8 cellular contexts compared by ENCODE assay signal in genomic region chr2:234288974-234289455, GRCh38.
A peak's percentile ranks its signal among the peaks of the same experiment; 100 is the strongest.
DNase-seq lines count a peak whose midpoint lies in the region; ATAC-seq and TF ChIP-seq lines count a peak whose summit lies in the region.

No MANE protein-coding gene starts in this region.

- H3K27ac ChIP-seq in mammary epithelial cell (ENCODE audit: insufficient read depth, low read depth, low read length) (no peak overlapping the region), left lung (peak overlapping the region in 1 of 2 donors; percentile 53)

- DNase-seq in GM12864 (ENCODE audit: low read depth) (no peak), NCI-H1092 (lab: John Stamatoyannopoulos, UW) (peak; percentile 10), UCSD-AML1 (lab: John Stamatoyannopoulos, UW; ENCODE audit: unreplicated experiment) (peak; percentile 58), mammary epithelial cell (peak; percentile 24), left lung (peak; percentile 64 to 79)
- DNase-seq in stimulated activated CD8-positive, alpha-beta memory T cell treated with anti-CD3 and anti-CD28 coated beads, Interleukin-12 subunit alpha, Interleukin-12 subunit beta, amount 100 ng/mL, for 4 hours (ENCODE audit: low read depth) = peak; percentile 33

- H3K9ac ChIP-seq in mammary epithelial cell (ENCODE audit: insufficient read depth, low read length) = no peak overlapping the region

- 59% methylated on average over 11 of the region's 13 CpGs for WGBS in mammary epithelial cell (ENCODE audit: low coverage, missing lambda C conversion rate)

- H3K27me3 ChIP-seq in mammary epithelial cell (ENCODE audit: insufficient read depth, low read length) (no peaks in the 10 kb centered on the region), left lung (no peaks in the 10 kb centered on the region)

- no peak overlapping the region for H2AFZ ChIP-seq in mammary epithelial cell (ENCODE audit: low read depth, low read length)

- intact Hi-C loops in mammary epithelial cell (cut with micrococcal nuclease) (loop anchor here (1.0 to 5.0 kb wide), 7 partner anchors 30 to 312 kb away; no protein-coding TSS in a partner anchor), left lung (cut with DNase I) (no loop called here)

- no peaks in the 10 kb centered on the region for H3K9me3 ChIP-seq in mammary epithelial cell (replicated peaks; ENCODE audit: insufficient read depth, low read length)
- no peaks in the 10 kb centered on the region for H3K9me3 ChIP-seq in left lung

- in situ Hi-C loops in mammary epithelial cell (cut with MboI; ENCODE audit: low sequenced_read_pairs in 2 of 2) = no loop called here

- CTCF ChIA-PET in mammary epithelial cell (lab: Charles Lee; ENCODE audit: low non-redundant PET) = no interaction called here

- no peaks in the 10 kb centered on the region for H3K79me2 ChIP-seq in mammary epithelial cell (ENCODE audit: insufficient read depth, low read length)

- H3K4me1 ChIP-seq in mammary epithelial cell (ENCODE audit: insufficient read depth, low read length) = peaks cover 32% of the 10 kb centered on the region
- peaks cover 0 to 32% of the 10 kb centered on the region in 2 donors for H3K4me1 ChIP-seq in left lung

- no peaks in the 10 kb centered on the region for H4K20me1 ChIP-seq in mammary epithelial cell (ENCODE audit: insufficient read depth, low read length)

- no TSS peak for BruUV-seq in mammary epithelial cell (replicated peaks; lab: Mats Ljungman, UMichigan)

- no peak overlapping the region for H3K4me3 ChIP-seq in GM12864 (ENCODE audit: low read depth, low read length)
- H3K4me3 ChIP-seq in mammary epithelial cell (replicated peaks in 1 of 3; ENCODE audit: insufficient read depth in 1 of 3, low read depth in 2 of 3, low read length in 3 of 3) = no peak overlapping the region
- no peak overlapping the region for H3K4me3 ChIP-seq in left lung

- H3K36me3 ChIP-seq in mammary epithelial cell (ENCODE audit: insufficient read depth, low read length) = no peaks in the 10 kb centered on the region
- H3K36me3 ChIP-seq in left lung = no peaks in the 10 kb centered on the region

- dilution Hi-C loops in mammary epithelial cell (cut with HindIII; ENCODE audit: low sequenced_read_pairs) = no loop called here

- ATAC-seq in left lung (peak; percentile 85), GM21786 (IDR thresholded peaks at IDR 0.05; ENCODE audit: unreplicated experiment) (no peak), HG03280 (IDR thresholded peaks at IDR 0.05; ENCODE audit: unreplicated experiment) (no peak)

- TF ChIP-seq CTCF in GM12864 (IDR thresholded peaks at IDR 0.05; ENCODE audit: low read depth, low read length, missing control alignments) (peak; percentile 87), mammary epithelial cell (conservative IDR thresholded peaks at IDR 0.05 in 1 of 2, IDR thresholded peaks at IDR 0.05 in 1 of 2; ENCODE audit: extremely low read depth in 1 of 2, insufficient read depth in 1 of 2, low read depth in 1 of 2, low read length in 2 of 2) (peak; percentile 61 to 78), left lung (IDR thresholded peaks at IDR 0.05) (peak; percentile 75 to 81)

- no peak overlapping the region for H3K4me2 ChIP-seq in mammary epithelial cell (ENCODE audit: insufficient read depth, low read depth, low read length)
